Comparison of ENCODE assay signal across 2 cellular contexts in the genomic region with DNA sequence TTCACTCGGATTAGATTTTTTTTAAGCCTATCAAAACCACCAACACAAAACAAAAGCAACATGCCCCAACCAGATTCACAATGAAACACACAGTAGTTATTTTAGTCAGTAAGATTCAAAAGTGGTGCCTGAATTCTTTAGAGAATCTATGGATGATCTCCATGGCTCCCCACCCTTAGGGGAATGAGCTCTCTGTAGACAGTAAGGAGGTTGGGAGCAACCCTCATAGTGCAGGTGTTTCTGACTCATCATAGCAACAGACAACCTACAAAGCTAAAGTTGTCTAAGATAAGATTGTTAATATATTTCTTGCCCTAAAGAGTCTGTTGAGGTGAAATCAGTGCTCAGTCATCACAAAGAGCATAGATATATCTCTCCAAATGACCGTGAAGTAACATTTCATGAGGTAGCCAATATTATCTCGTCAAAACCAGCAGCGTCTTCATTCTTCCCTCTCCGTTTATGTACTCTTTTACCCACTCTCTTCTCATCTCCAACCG.
TF ChIP-seq lines count a peak whose summit lies in the region.

No MANE protein-coding gene starts in this region.

TF ChIP-seq in IMR-90, 13 proteins besides CTCF, POLR2A, EP300 and RAD21:
- TF ChIP-seq MAFK (IDR thresholded peaks at IDR 0.05; ENCODE audit: low read depth, low read length) (no peak), MAZ (IDR thresholded peaks at IDR 0.05; ENCODE audit: borderline replicate concordance, low read depth, low read length) (no peak), RFX5 (IDR thresholded peaks at IDR 0.05; ENCODE audit: low read depth, low read length) (no peak), MXI1 (IDR thresholded peaks at IDR 0.05; ENCODE audit: borderline replicate concordance, low read depth, low read length) (no peak), RCOR1 (IDR thresholded peaks at IDR 0.05; ENCODE audit: insufficient replicate concordance, low read length) (no peak), CEBPB (IDR thresholded peaks at IDR 0.05; ENCODE audit: low read depth, low read length) (no peak), SMC3 (IDR thresholded peaks at IDR 0.05; ENCODE audit: low read depth, low read length) (no peak), FOS (IDR thresholded peaks at IDR 0.05; ENCODE audit: low read depth, low read length) (no peak), NFE2L2 (IDR thresholded peaks at IDR 0.05; ENCODE audit: low read depth, low read length) (no peak), ELK1 (IDR thresholded peaks at IDR 0.05; ENCODE audit: borderline replicate concordance, low read depth, low read length) (no peak), CHD1 (IDR thresholded peaks at IDR 0.05; ENCODE audit: low read depth, low read length) (no peak), BHLHE40 (IDR thresholded peaks at IDR 0.05; ENCODE audit: low read depth, low read length) (no peak)
- TF ChIP-seq, protein P1, sequence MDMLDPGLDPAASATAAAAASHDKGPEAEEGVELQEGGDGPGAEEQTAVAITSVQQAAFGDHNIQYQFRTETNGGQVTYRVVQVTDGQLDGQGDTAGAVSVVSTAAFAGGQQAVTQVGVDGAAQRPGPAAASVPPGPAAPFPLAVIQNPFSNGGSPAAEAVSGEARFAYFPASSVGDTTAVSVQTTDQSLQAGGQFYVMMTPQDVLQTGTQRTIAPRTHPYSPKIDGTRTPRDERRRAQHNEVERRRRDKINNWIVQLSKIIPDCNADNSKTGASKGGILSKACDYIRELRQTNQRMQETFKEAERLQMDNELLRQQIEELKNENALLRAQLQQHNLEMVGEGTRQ (IDR thresholded peaks at IDR 0.05; ENCODE audit: low read depth, low read length): no peak

TF ChIP-seq in HEK293T, 16 proteins besides CTCF, POLR2A, EP300 and RAD21:
- TF ChIP-seq LEF1 (IDR thresholded peaks at IDR 0.05; ENCODE audit: borderline replicate concordance): no peak
- no peak for TF ChIP-seq HDGF (IDR thresholded peaks at IDR 0.05; ENCODE audit: borderline replicate concordance)
- TF ChIP-seq FOXM1 (IDR thresholded peaks at IDR 0.05; ENCODE audit: borderline replicate concordance): no peak
- no peak for TF ChIP-seq TARDBP (IDR thresholded peaks at IDR 0.05)
- no peak for TF ChIP-seq SP1 (IDR thresholded peaks at IDR 0.05)
- no peak for TF ChIP-seq FOXK2 (IDR thresholded peaks at IDR 0.05)
- TF ChIP-seq, protein P2, sequence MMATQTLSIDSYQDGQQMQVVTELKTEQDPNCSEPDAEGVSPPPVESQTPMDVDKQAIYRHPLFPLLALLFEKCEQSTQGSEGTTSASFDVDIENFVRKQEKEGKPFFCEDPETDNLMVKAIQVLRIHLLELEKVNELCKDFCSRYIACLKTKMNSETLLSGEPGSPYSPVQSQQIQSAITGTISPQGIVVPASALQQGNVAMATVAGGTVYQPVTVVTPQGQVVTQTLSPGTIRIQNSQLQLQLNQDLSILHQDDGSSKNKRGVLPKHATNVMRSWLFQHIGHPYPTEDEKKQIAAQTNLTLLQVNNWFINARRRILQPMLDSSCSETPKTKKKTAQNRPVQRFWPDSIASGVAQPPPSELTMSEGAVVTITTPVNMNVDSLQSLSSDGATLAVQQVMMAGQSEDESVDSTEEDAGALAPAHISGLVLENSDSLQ (IDR thresholded peaks at IDR 0.05): no peak
- no peak for TF ChIP-seq L3MBTL2 (conservative IDR thresholded peaks at IDR 0.05)
- TF ChIP-seq ELF4 (IDR thresholded peaks at IDR 0.05): no peak
- no peak for TF ChIP-seq NFRKB (IDR thresholded peaks at IDR 0.05)
- TF ChIP-seq SUZ12 (IDR thresholded peaks at IDR 0.05): no peak
- TF ChIP-seq ZNF384 (IDR thresholded peaks at IDR 0.05): no peak
- no peak for TF ChIP-seq FOXA1 (IDR thresholded peaks at IDR 0.05)
